Comparison of ENCODE assay signal across 8 cellular contexts in the genomic region with DNA sequence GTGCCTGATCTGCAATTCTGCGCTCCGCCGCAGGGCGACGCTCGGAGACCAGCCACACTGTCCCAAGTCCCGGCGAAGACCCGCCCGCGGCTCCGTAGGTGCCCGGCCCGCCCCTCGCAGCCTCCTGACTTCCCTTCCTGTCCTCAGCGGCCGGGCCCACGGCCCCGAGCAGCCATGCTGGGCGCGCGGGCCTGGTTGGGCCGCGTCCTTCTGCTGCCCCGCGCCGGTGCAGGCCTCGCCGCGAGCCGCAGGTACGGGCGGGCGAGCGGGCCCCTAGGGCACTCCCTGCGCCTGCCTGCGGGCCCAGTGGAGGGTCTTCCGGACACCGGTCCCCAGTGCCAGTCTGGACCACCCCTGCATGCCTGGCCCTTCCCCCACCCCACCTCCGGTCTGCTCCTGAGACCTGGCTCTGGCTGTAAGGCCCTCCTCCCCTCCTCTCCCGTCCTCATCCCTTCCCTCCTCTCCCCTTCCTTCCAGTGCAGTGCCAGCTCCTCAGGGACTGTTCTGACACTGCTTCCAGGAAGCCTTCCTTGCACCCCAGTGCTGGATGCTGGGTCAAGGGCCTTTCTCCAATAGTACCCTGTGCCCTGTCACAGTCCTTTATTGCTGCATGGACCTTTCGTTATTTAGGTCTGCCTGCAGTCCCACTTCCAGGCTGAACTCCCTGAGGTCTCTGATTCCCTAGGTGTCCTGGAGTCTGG. TPM values are rescaled to one million over a fixed set of nuclear protein-coding genes. Genes with fewer than 3 reads are reported as not detected.
DNase-seq lines count a peak whose midpoint lies in the region; FAIRE-seq lines count a peak whose summit lies in the region.

SPATA20 (plus strand) TSS at position 140 of the 701 bp plus-strand sequence; CDS start at position 175, 35 bp downstream.

- H3F3A ChIP-seq in GM23248 (ENCODE audit: insufficient read depth): no peaks in the 10 kb centered on the region

- 2% methylated on average over 26 to 32 of the region's 42 CpGs for WGBS in GM23248 (ENCODE audit: low coverage in 1 of 2, low lambda C conversion rate in 2 of 2, missing lambda C conversion rate in 2 of 2), 2 experiments

- H3K4me3 ChIP-seq in GM23248 (peak within 1 kb of the TSS; percentile 81), SJSA1 (peak within 1 kb of the TSS; percentile 53)

- no peak for FAIRE-seq in frontal cortex (lab: Jason Lieb, UNC)

- H3K27ac ChIP-seq in GM23248: 0 out of 2 replicates have a peak within 1 kb of the TSS, but pooled peaks have one; percentile 23
- peak within 1 kb of the TSS; percentile 33 for H3K27ac ChIP-seq in SJSA1
- peak within 1 kb of the TSS; percentile 69 for H3K27ac ChIP-seq in substantia nigra (ENCODE audit: low read depth, low read length, poor library complexity, severe bottlenecking)

- H3K4me1 ChIP-seq in GM23248 (ENCODE audit: insufficient read depth) (peaks cover 15% of the 10 kb centered on the region), SJSA1 (replicated peaks) (peaks cover 25% of the 10 kb centered on the region)

- H3K9ac ChIP-seq in GM23248: peak within 1 kb of the TSS; percentile 85

- H3K27me3 ChIP-seq in GM23248 (replicated peaks; ENCODE audit: insufficient read depth) (no peaks in the 10 kb centered on the region), SJSA1 (replicated peaks) (no peaks in the 10 kb centered on the region)

- H3K79me2 ChIP-seq in GM23248 (ENCODE audit: insufficient read depth): peaks cover 15% of the 10 kb centered on the region

- in situ Hi-C loops in GM23248 (cut with MboI): loop anchor here (5.0 kb wide), 1 partner anchor 150 kb away; no protein-coding TSS in a partner anchor

- H3K4me2 ChIP-seq in GM23248 (ENCODE audit: unreplicated experiment): peak within 1 kb of the TSS; percentile 96

- H3K9me3 ChIP-seq in GM23248 (ENCODE audit: low read depth): no peaks in the 10 kb centered on the region
- H3K9me3 ChIP-seq in SJSA1 (replicated peaks): no peaks in the 10 kb centered on the region

- H4K20me1 ChIP-seq in GM23248 (ENCODE audit: insufficient read depth): no peaks in the 10 kb centered on the region

- no peaks in the 10 kb centered on the region for H3K9me2 ChIP-seq in GM23248 (ENCODE audit: insufficient read depth)

- H3K36me3 ChIP-seq in GM23248 (ENCODE audit: low read depth): no peaks in the 10 kb centered on the region
- peaks cover 4% of the 10 kb centered on the region for H3K36me3 ChIP-seq in SJSA1

- peak; percentile 92 for DNase-seq in EH (ENCODE audit: low read depth)
- peak; percentile 97 for DNase-seq in GM23248
- peak; percentile 90 for DNase-seq in LoVo (ENCODE audit: low spot score)
- DNase-seq in SJSA1 (ENCODE audit: low read depth in 1 of 2, low spot score in 2 of 2): peak; percentile 85 to 96
- peak; percentile 45 to 77 (median 71) for DNase-seq in activated naive CD4-positive, alpha-beta T cell (lab: John Stamatoyannopoulos, UW)
- DNase-seq in frontal cortex (ENCODE audit: low spot score in 2 of 2): peak; percentile 79 to 90
- peak; percentile 45 for DNase-seq in non-pigmented ciliary epithelial cell (ENCODE audit: low read depth)
- DNase-seq in substantia nigra (lab: John Stamatoyannopoulos, UW): peak in 48 of 49 donors; percentile 14 to 93 (median 70)

- H2AFZ ChIP-seq in GM23248: peak within 1 kb of the TSS; percentile 81

RNA-seq across cellular contexts. Expression of gene SPATA20, which starts in this region (rescaled TPM):
- total RNA-seq in GM23248 (2014; rRNA removed; shearing (Covaris generic)): 146 TPM in 2 replicates
- polyA plus RNA-seq in GM23248 (2016; fragmentation: Nextera tagmentation; extraction: Ambion mirVana): 89.9 and 91.2 TPM in 2 replicates
- 35.7 and 50.7 TPM in 2 replicates for total RNA-seq in SJSA1 (2014; rRNA removed; shearing (Covaris generic))
- 26.9 TPM for total RNA-seq in frontal cortex

Comparison
In these comparisons a context has a peak if more than half of its experiments do, and no peak if none do; other contexts are left out.
1. Peak in every context shown above with its lines: DNase-seq, H3K4me3 ChIP-seq and H3K27ac ChIP-seq.
2. DNase-seq: peak in every context shown above with its lines; median percentile 97 in GM23248; 92 in EH; 90 in SJSA1; 90 in LoVo; 84 in frontal cortex; 71 in activated naive CD4-positive, alpha-beta T cell; 70 in substantia nigra; 45 in non-pigmented ciliary epithelial cell.